ENCODE assay signal across 1 cellular context in genomic region chr10:101257121-101257890, GRCh38.
TF ChIP-seq lines count a peak whose summit lies in the region.

No MANE protein-coding gene starts in this region.

TF ChIP-seq in HEK293, 187 proteins besides CTCF, POLR2A, EP300 and RAD21 (continued from another document):
- TF ChIP-seq, protein P1, sequence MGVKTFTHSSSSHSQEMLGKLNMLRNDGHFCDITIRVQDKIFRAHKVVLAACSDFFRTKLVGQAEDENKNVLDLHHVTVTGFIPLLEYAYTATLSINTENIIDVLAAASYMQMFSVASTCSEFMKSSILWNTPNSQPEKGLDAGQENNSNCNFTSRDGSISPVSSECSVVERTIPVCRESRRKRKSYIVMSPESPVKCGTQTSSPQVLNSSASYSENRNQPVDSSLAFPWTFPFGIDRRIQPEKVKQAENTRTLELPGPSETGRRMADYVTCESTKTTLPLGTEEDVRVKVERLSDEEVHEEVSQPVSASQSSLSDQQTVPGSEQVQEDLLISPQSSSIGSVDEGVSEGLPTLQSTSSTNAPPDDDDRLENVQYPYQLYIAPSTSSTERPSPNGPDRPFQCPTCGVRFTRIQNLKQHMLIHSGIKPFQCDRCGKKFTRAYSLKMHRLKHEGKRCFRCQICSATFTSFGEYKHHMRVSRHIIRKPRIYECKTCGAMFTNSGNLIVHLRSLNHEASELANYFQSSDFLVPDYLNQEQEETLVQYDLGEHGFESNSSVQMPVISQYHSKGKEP (tag by site-specific recombination; IDR thresholded peaks at IDR 0.05): 0 out of 2 replicates have a peak, but pooled peaks have one; percentile 9
- TF ChIP-seq ZNF2 (tag by site-specific recombination; IDR thresholded peaks at IDR 0.05) (no peak), ZNF121 (tag by site-specific recombination; IDR thresholded peaks at IDR 0.05) (peak; percentile 74)
TF ChIP-seq in HEK293: peak in this region for 2.
